8 cellular contexts compared by ENCODE assay signal in genomic region chr1:10033359-10033845, GRCh38. TPM values are rescaled to one million over a fixed set of nuclear protein-coding genes. Genes with fewer than 3 reads are reported as not detected.
DNase-seq lines count a peak whose midpoint lies in the region; ATAC-seq and TF ChIP-seq lines count a peak whose summit lies in the region.

No MANE protein-coding gene starts in this region.

- DNase-seq in T-helper 2 cell treated with Interferon-gamma antibody and Interleukin-4, amounts not matched to agents 5 μg/mL and 100 μg/mL, for 36 hours (ENCODE audit: low spot score), result peak; percentile 17
- DNase-seq in T-helper 2 cell, result no peak
- DNase-seq in H4 (ENCODE audit: low spot score), result peak; percentile 25
- DNase-seq in NAMALWA (ENCODE audit: low spot score), result peak; percentile 84
- DNase-seq in activated naive CD4-positive, alpha-beta T cell treated with anti-CD3 and anti-CD28 coated beads, Interleukin-2, amount 50 U/mL, for 72 hours (ENCODE audit: low spot score in 2 of 2), result peak in 1 of 2 donors; percentile 35
- peak; percentile 39 for DNase-seq in hepatic stellate cell (ENCODE audit: low spot score)
- no peak for DNase-seq in retinal pigment epithelial cell (ENCODE audit: low read depth)
- no peak for DNase-seq in epidermal melanocyte (ENCODE audit: insufficient read length, low spot score)

- peak; percentile 12 to 30 for ATAC-seq in activated naive CD4-positive, alpha-beta T cell treated with anti-CD3 and anti-CD28 coated beads, Interleukin-2, amount 50 U/mL, for 72 hours

- peaks cover 17% of the 10 kb centered on the region for H3K4me1 Mint-ChIP-seq in T-helper 2 cell treated with Interferon-gamma antibody and Interleukin-4, amounts not matched to agents 5 μg/mL and 100 μg/mL, for 36 hours (ENCODE audit: low read depth)

- H3K4me3 ChIP-seq in retinal pigment epithelial cell (ENCODE audit: low read length), result peak overlapping the region; percentile 99

- no peak for TF ChIP-seq CTCF in retinal pigment epithelial cell (conservative IDR thresholded peaks at IDR 0.05; ENCODE audit: low read depth, low read length)

- H3K36me3 Mint-ChIP-seq in T-helper 2 cell treated with Interferon-gamma antibody and Interleukin-4, amounts not matched to agents 5 μg/mL and 100 μg/mL, for 36 hours (ENCODE audit: low read depth), result peaks cover 9% of the 10 kb centered on the region
- H3K36me3 Mint-ChIP-seq in activated naive CD4-positive, alpha-beta T cell treated with anti-CD3 and anti-CD28 coated beads, Interleukin-2, amount 50 U/mL, for 72 hours, result peaks cover 0 to 9% of the 10 kb centered on the region in 2 donors

- H3K27ac Mint-ChIP-seq in T-helper 2 cell treated with Interferon-gamma antibody and Interleukin-4, amounts not matched to agents 5 μg/mL and 100 μg/mL, for 36 hours, result peak overlapping the region; percentile 95
- H3K27ac Mint-ChIP-seq in activated naive CD4-positive, alpha-beta T cell treated with anti-CD3 and anti-CD28 coated beads, Interleukin-2, amount 50 U/mL, for 72 hours, result peak overlapping the region; percentile 75 to 98

- H3K4me3 Mint-ChIP-seq in T-helper 2 cell treated with Interferon-gamma antibody and Interleukin-4, amounts not matched to agents 5 μg/mL and 100 μg/mL, for 36 hours, result peak overlapping the region; percentile 80

- no peaks in the 10 kb centered on the region for H3K27me3 Mint-ChIP-seq in T-helper 2 cell treated with Interferon-gamma antibody and Interleukin-4, amounts not matched to agents 5 μg/mL and 100 μg/mL, for 36 hours (ENCODE audit: low read depth)

- no peaks in the 10 kb centered on the region for H3K9me3 Mint-ChIP-seq in T-helper 2 cell treated with Interferon-gamma antibody and Interleukin-4, amounts not matched to agents 5 μg/mL and 100 μg/mL, for 36 hours
- H3K9me3 Mint-ChIP-seq in activated naive CD4-positive, alpha-beta T cell treated with anti-CD3 and anti-CD28 coated beads, Interleukin-2, amount 50 U/mL, for 72 hours, result no peaks in the 10 kb centered on the region

RNA-seq across cellular contexts. Expression of gene UBE4B, which starts 0.6 kb away (rescaled TPM):
- total RNA-seq in H4 (2014; rRNA removed; shearing (Covaris generic)), result 23.6 and 32.4 TPM in 2 replicates
- 10 to 100 TPM; 30.0 to 44.4 TPM for total RNA-seq in activated naive CD4-positive, alpha-beta T cell treated with anti-CD3 and anti-CD28 coated beads, Interleukin-2, amount 50 U/mL, for 72 hours

RNA-seq across cellular contexts. Expression of gene RBP7, which starts 36.4 kb away (rescaled TPM):
- not detected in 2 replicates for total RNA-seq in H4 (2014; rRNA removed; shearing (Covaris generic))
- total RNA-seq in activated naive CD4-positive, alpha-beta T cell treated with anti-CD3 and anti-CD28 coated beads, Interleukin-2, amount 50 U/mL, for 72 hours, result not detected

Comparison
In these comparisons a context has a peak if more than half of its experiments do, and no peak if none do; other contexts are left out.
1. DNase-seq: peak in T-helper 2 cell treated with Interferon-gamma antibody and Interleukin-4, amounts not matched to agents 5 μg/mL and 100 μg/mL, for 36 hours (single experiment), H4 (single experiment), NAMALWA (single experiment) and hepatic stellate cell (single experiment); none in T-helper 2 cell (0 of 5), retinal pigment epithelial cell (single experiment) and epidermal melanocyte (single experiment).